Comparison of ENCODE assay signal across 26 cellular contexts in genomic region chr1:106492876-106493275, GRCh38.
"Had no signal": no experiment of that assay in that cellular context is flagged by ENCODE, and none has a peak within 500 bp of the region (broad histone marks: within the 10 kb centered on the region; RNA-seq: fewer than 3 reads in every experiment).

No MANE protein-coding gene starts in this region.

- H3K4me3 ChIP-seq: colonic mucosa, esophagus squamous epithelium, gastrocnemius medialis, heart right ventricle, left lung, lower lobe of right lung, mucosa of descending colon had no signal

- H3K27me3 ChIP-seq: colonic mucosa, esophagus squamous epithelium, gastrocnemius medialis, heart right ventricle, left lung had no signal

- H3K9me3 ChIP-seq: colonic mucosa, esophagus squamous epithelium, gastrocnemius medialis, left lung, lower lobe of right lung, mucosa of descending colon had no signal

- DNase-seq: colonic mucosa; cortex of kidney; effector CD8-positive, alpha-beta T cell; effector memory CD8-positive, alpha-beta T cell; endodermal cell; erythroblast; esophagus squamous epithelium; foreskin fibroblast; foreskin melanocyte; gastrocnemius medialis; glutamatergic neuron; head of caudate nucleus; heart right ventricle; hippocampal formation; left cardiac atrium; left lung; left ventricle myocardium superior; lower lobe of right lung; mesenchymal stem cell; mucosa of descending colon; naive B cell had no signal

- H3K4me1 ChIP-seq: colonic mucosa, esophagus squamous epithelium, gastrocnemius medialis, heart right ventricle, left lung, lower lobe of right lung had no signal

- H3K36me3 ChIP-seq: colonic mucosa, esophagus squamous epithelium, gastrocnemius medialis, heart right ventricle, left lung, lower lobe of right lung had no signal

- FAIRE-seq: endometrium, islet of Langerhans, keratinocyte had no signal

- H3K27ac ChIP-seq: colonic mucosa, epithelial cell of prostate, esophagus squamous epithelium, gastrocnemius medialis, heart right ventricle, left lung, lower lobe of right lung had no signal

- ATAC-seq: effector memory CD8-positive, alpha-beta T cell; esophagus mucosa; gastrocnemius medialis; heart right ventricle; left cardiac atrium; left lung; left ventricle myocardium superior; lower lobe of right lung; mucosa of descending colon had no signal
